Comparison of ENCODE assay signal across 17 cellular contexts in the genomic region with DNA sequence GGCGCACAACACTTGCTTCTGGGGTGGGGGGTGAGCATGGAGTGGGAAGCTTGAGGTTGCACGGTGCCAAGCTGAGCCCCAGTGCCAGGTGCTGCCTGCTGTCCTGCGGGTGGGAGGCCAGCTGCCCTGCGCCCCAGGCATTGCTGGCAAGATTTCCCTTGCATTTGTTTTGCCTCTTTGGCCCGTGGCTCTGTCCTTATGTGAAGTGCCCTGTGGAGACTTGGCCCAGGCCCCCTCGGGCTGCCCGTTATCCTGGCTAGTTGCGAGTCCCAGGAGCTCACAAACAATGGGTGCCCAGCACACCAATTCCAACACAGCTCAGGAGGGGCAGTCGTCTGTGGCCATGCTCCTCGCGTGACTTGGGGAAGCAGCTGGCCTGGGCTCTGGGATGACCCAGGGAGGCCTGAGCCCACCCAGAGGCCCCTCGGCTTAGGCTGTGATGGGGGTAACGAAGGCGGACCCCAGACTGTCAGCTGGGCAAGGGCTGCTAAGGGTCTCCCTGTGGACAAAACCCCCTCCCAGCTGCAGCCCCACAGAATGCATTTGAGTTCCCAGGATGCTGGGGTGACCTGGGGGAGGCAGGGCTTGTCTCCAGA. TPM values are rescaled to one million over a fixed set of nuclear protein-coding genes. Genes with fewer than 3 reads are reported as not detected.
A peak's percentile ranks its signal among the peaks of the same experiment; 100 is the strongest.
DNase-seq lines count a peak whose midpoint lies in the region; ATAC-seq lines count a peak whose summit lies in the region.
"Had no signal": no experiment of that assay in that cellular context is flagged by ENCODE, and none has a peak within 500 bp of the region (broad histone marks: within the 10 kb centered on the region; RNA-seq: fewer than 3 reads in every experiment).

No MANE protein-coding gene starts in this region.

- no peak overlapping the region for H3K27ac Mint-ChIP-seq in natural killer cell treated with Interleukin-12 subunit alpha and Interleukin-12 subunit beta and Interleukin-15 and Interleukin-18, amount 100 ng/mL, for 72 hours
- H3K27ac Mint-ChIP-seq: activated B cell treated with CpG ODN at 0.5 μM for 24 hours; stimulated activated naive CD8-positive, alpha-beta T cell treated with anti-CD3 and anti-CD28 coated beads, Interleukin-15, Interleukin-2, amounts not matched to agents 100 ng/mL and 50 ng/mL, for 24 hours; T-helper 1 cell treated with Interleukin-12 subunit alpha and Interleukin-12 subunit beta and Interleukin-4 antibody, amounts not matched to agents 30 μg/mL and 1 μg/mL, for 36 hours had no signal

- H3K4me3 Mint-ChIP-seq in natural killer cell treated with Interleukin-12 subunit alpha and Interleukin-12 subunit beta and Interleukin-15 and Interleukin-18, amount 100 ng/mL, for 72 hours, result no peak overlapping the region
- H3K4me3 Mint-ChIP-seq: activated B cell treated with CpG ODN at 0.5 μM for 24 hours; stimulated activated naive CD8-positive, alpha-beta T cell treated with anti-CD3 and anti-CD28 coated beads, Interleukin-15, Interleukin-2, amounts not matched to agents 100 ng/mL and 50 ng/mL, for 24 hours; T-helper 1 cell treated with Interleukin-12 subunit alpha and Interleukin-12 subunit beta and Interleukin-4 antibody, amounts not matched to agents 30 μg/mL and 1 μg/mL, for 36 hours had no signal

- no peaks in the 10 kb centered on the region for H3K9me3 Mint-ChIP-seq in natural killer cell treated with Interleukin-12 subunit alpha and Interleukin-12 subunit beta and Interleukin-15 and Interleukin-18, amount 100 ng/mL, for 72 hours
- H3K9me3 Mint-ChIP-seq: activated B cell treated with CpG ODN at 0.5 μM for 24 hours; stimulated activated naive CD8-positive, alpha-beta T cell treated with anti-CD3 and anti-CD28 coated beads, Interleukin-15, Interleukin-2, amounts not matched to agents 100 ng/mL and 50 ng/mL, for 24 hours; T-helper 1 cell treated with Interleukin-12 subunit alpha and Interleukin-12 subunit beta and Interleukin-4 antibody, amounts not matched to agents 30 μg/mL and 1 μg/mL, for 36 hours had no signal

- no peak for ATAC-seq in left cardiac atrium
- no peak for ATAC-seq in Right ventricle myocardium superior (ENCODE audit: poor library complexity)
- no peak for ATAC-seq in natural killer cell treated with Interleukin-12 subunit alpha and Interleukin-12 subunit beta and Interleukin-15 and Interleukin-18, amount 100 ng/mL, for 72 hours

- DNase-seq in left cardiac atrium, result peak; percentile 17
- DNase-seq in Right ventricle myocardium superior, result no peak
- DNase-seq in ecto neural progenitor cell (ENCODE audit: low spot score), result peak; percentile 44
- DNase-seq in natural killer cell treated with Interleukin-12 subunit alpha and Interleukin-12 subunit beta and Interleukin-15 and Interleukin-18, amount 100 ng/mL, for 72 hours (ENCODE audit: low spot score), result peak; percentile 47
- DNase-seq in ureter (ENCODE audit: low spot score), result peak; percentile 39
- DNase-seq in stimulated activated naive CD4-positive, alpha-beta T cell (lab: John Stamatoyannopoulos, UW), result no peak
- no peak for DNase-seq in NCI-H1694 (lab: John Stamatoyannopoulos, UW)
- no peak for DNase-seq in activated naive CD4-positive, alpha-beta T cell treated with anti-CD3 and anti-CD28 coated beads, Interleukin-2, amount 50 U/mL, for 16 hours
- DNase-seq: activated B cell treated with CpG ODN at 0.5 μM for 24 hours, EL, foreskin melanocyte, left ventricle myocardium inferior, NCI-H1436, NCI-H226 had no signal

- intact Hi-C loops in left cardiac atrium (cut with DNase I) (no loop called here), Right ventricle myocardium superior (cut with DNase I) (no loop called here)

- H3K36me3 Mint-ChIP-seq in natural killer cell treated with Interleukin-12 subunit alpha and Interleukin-12 subunit beta and Interleukin-15 and Interleukin-18, amount 100 ng/mL, for 72 hours, result no peaks in the 10 kb centered on the region

- peaks cover 10% of the 10 kb centered on the region in 2 donors for H3K27me3 Mint-ChIP-seq in natural killer cell treated with Interleukin-12 subunit alpha and Interleukin-12 subunit beta and Interleukin-15 and Interleukin-18, amount 100 ng/mL, for 72 hours
- H3K27me3 Mint-ChIP-seq: stimulated activated naive CD8-positive, alpha-beta T cell treated with anti-CD3 and anti-CD28 coated beads, Interleukin-15, Interleukin-2, amounts not matched to agents 100 ng/mL and 50 ng/mL, for 24 hours had no signal

- H3K4me1 Mint-ChIP-seq in natural killer cell treated with Interleukin-12 subunit alpha and Interleukin-12 subunit beta and Interleukin-15 and Interleukin-18, amount 100 ng/mL, for 72 hours (ENCODE audit: low read depth in 2 of 2), result no peaks in the 10 kb centered on the region
- H3K4me1 Mint-ChIP-seq: activated B cell treated with CpG ODN at 0.5 μM for 24 hours had no signal

RNA-seq across cellular contexts. Expression of a gene that starts 5.9 kb away (rescaled TPM):
- total RNA-seq in left cardiac atrium, result not detected
- not detected for total RNA-seq in Right ventricle myocardium superior
- total RNA-seq in natural killer cell treated with Interleukin-12 subunit alpha and Interleukin-12 subunit beta and Interleukin-15 and Interleukin-18, amount 100 ng/mL, for 72 hours, result not detected
- total RNA-seq in ureter, result not detected
- total RNA-seq: activated B cell treated with CpG ODN at 0.5 μM for 24 hours, astrocyte, left ventricle myocardium inferior had no signal

RNA-seq across cellular contexts. Expression of a gene that starts 28.8 kb away (rescaled TPM):
- total RNA-seq in left cardiac atrium, result under 1 TPM; 0.60 to 0.74 TPM
- 0.11 TPM for total RNA-seq in Right ventricle myocardium superior
- total RNA-seq in natural killer cell treated with Interleukin-12 subunit alpha and Interleukin-12 subunit beta and Interleukin-15 and Interleukin-18, amount 100 ng/mL, for 72 hours, result under 1 TPM in 1 of 2 donors, not detected in 1; 0.98 TPM
- not detected for total RNA-seq in ureter
- total RNA-seq: activated B cell treated with CpG ODN at 0.5 μM for 24 hours, astrocyte had no signal

RNA-seq across cellular contexts. Expression of a gene that starts 35.2 kb away (rescaled TPM):
- not detected for total RNA-seq in left cardiac atrium
- total RNA-seq in Right ventricle myocardium superior, result not detected
- total RNA-seq in natural killer cell treated with Interleukin-12 subunit alpha and Interleukin-12 subunit beta and Interleukin-15 and Interleukin-18, amount 100 ng/mL, for 72 hours, result not detected
- total RNA-seq in ureter, result not detected
- total RNA-seq: activated B cell treated with CpG ODN at 0.5 μM for 24 hours, astrocyte, left ventricle myocardium inferior had no signal

Comparison
In these comparisons a context has a peak if more than half of its experiments do, and no peak if none do; other contexts are left out.
1. DNase-seq: peak in left cardiac atrium (single experiment), ecto neural progenitor cell (single experiment), natural killer cell treated with Interleukin-12 subunit alpha and Interleukin-12 subunit beta and Interleukin-15 and Interleukin-18, amount 100 ng/mL, for 72 hours (single experiment) and ureter (single experiment); none in Right ventricle myocardium superior (single experiment), stimulated activated naive CD4-positive, alpha-beta T cell (0 of 6), NCI-H1694 (single experiment) and activated naive CD4-positive, alpha-beta T cell treated with anti-CD3 and anti-CD28 coated beads, Interleukin-2, amount 50 U/mL, for 16 hours (single experiment).